In the genomic region with DNA sequence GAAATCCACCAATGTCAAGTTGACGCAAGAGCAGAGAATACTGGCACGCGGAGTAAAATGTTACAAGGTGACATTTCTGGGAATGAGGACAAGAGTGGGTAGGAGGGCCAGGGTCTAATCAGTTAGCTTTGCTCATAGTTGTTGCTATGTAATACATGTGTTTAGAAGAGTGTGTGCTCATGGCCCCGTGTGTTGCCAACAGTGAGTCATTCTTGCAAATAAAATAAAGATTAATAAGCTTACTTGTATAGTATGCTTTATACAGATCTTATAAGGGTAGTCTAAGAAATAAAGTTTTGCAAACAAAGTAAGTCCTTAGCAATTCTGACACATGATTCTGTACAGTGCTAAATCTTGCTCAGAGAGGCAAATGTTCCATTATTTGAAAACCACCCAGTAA, we compare ENCODE assay signal across 13 cellular contexts.
DNase-seq lines count a peak whose midpoint lies in the region; ATAC-seq, FAIRE-seq and TF ChIP-seq lines count a peak whose summit lies in the region.
"Had no signal": no experiment of that assay in that cellular context is flagged by ENCODE, and none has a peak within 500 bp of the region (broad histone marks: within the 10 kb centered on the region; RNA-seq: fewer than 3 reads in every experiment).

No MANE protein-coding gene starts in this region.

- no peak for TF ChIP-seq POLR2A in A549 (IDR thresholded peaks at IDR 0.05; ENCODE audit: low read length)

- H3K9me2 ChIP-seq in PC-3 (replicated peaks; ENCODE audit: low read length) (no peaks in the 10 kb centered on the region), Karpas-422 (replicated peaks; ENCODE audit: insufficient read depth, low read length) (no peaks in the 10 kb centered on the region)

- 72% methylated on average over 4 of the region's 4 CpGs for WGBS in A549 (ENCODE audit: missing lambda C conversion rate)

- TF ChIP-seq RAD21 in A549 (conservative IDR thresholded peaks at IDR 0.05 in 1 of 2, IDR thresholded peaks at IDR 0.05 in 1 of 2), result no peak

- intact Hi-C loops in PC-3 (cut with micrococcal nuclease), result loop anchor here (2.0 kb wide), 1 partner anchor 14 kb away; no protein-coding TSS in a partner anchor

- H3K9ac ChIP-seq in PC-3 (ENCODE audit: low read length) (no peak overlapping the region), Karpas-422 (ENCODE audit: low read length) (no peak overlapping the region)

- H3K27me3 ChIP-seq in PC-3 (ENCODE audit: low read length) (no peaks in the 10 kb centered on the region), osteoblast (ENCODE audit: insufficient read depth, low read length) (no peaks in the 10 kb centered on the region), Karpas-422 (ENCODE audit: low read length) (no peaks in the 10 kb centered on the region)

- DNase-seq in A549 (ENCODE audit: low read depth in 1 of 2, low spot score in 1 of 2), result peak; percentile 60 to 64
- DNase-seq in PC-3, result peak; percentile 80
- peak; percentile 93 for DNase-seq in fibroblast of mammary gland (ENCODE audit: low read depth)
- peak; percentile 92 for DNase-seq in osteoblast (ENCODE audit: insufficient read length, low spot score, missing footprints)
- no peak for DNase-seq in HTR-8/SVneo (ENCODE audit: insufficient read length, low spot score)
- DNase-seq in Karpas-422, result no peak
- DNase-seq: activated CD8-positive, alpha-beta T cell treated with anti-CD3 and anti-CD28 coated beads, Interleukin-2, amount 10 ng/mL, durations not matched to agents 7 days and 5 days; NCI-H1694; occipital lobe; SIG-M5 had no signal

- no peak for FAIRE-seq in A549 (lab: Jason Lieb, UNC)
- FAIRE-seq in HTR-8/SVneo (lab: Jason Lieb, UNC), result no peak

- H3K36me3 ChIP-seq in PC-3 (ENCODE audit: low read depth, low read length) (no peaks in the 10 kb centered on the region), osteoblast (ENCODE audit: insufficient read depth, low read length) (no peaks in the 10 kb centered on the region), Karpas-422 (ENCODE audit: insufficient read depth, low read length) (no peaks in the 10 kb centered on the region)

- TF ChIP-seq CTCF in A549 (IDR thresholded peaks at IDR 0.05) (no peak), PC-3 (conservative IDR thresholded peaks at IDR 0.05; ENCODE audit: low read depth, low read length) (no peak), fibroblast of mammary gland (conservative IDR thresholded peaks at IDR 0.05; ENCODE audit: control insufficient read depth, insufficient read depth, low read depth, low read length) (no peak), osteoblast (IDR thresholded peaks at IDR 0.05; ENCODE audit: extremely low read depth, low read depth, low read length) (no peak)

- peak overlapping the region in 1 of 2 experiments; percentile 15; a peak in 1 of 6 replicates for H3K27ac ChIP-seq in A549
- peak overlapping the region; percentile 67 for H3K27ac ChIP-seq in PC-3 (ENCODE audit: low read length)
- peak overlapping the region; percentile 77 for H3K27ac ChIP-seq in osteoblast (ENCODE audit: low read depth, low read length)
- no peak overlapping the region for H3K27ac ChIP-seq in Karpas-422 (ENCODE audit: low read length)

- H3F3A ChIP-seq in PC-3 (ENCODE audit: low read length, unreplicated experiment), result no peaks in the 10 kb centered on the region

- H3K4me2 ChIP-seq in A549 (peak overlapping the region; percentile 42), PC-3 (ENCODE audit: low read length) (peak overlapping the region; percentile 51), osteoblast (ENCODE audit: insufficient read depth, low read length) (no peak overlapping the region), Karpas-422 (ENCODE audit: low read depth, low read length, poor library complexity, severe bottlenecking) (no peak overlapping the region)
- H3K4me2 ChIP-seq: GM23338 had no signal

- peak; percentile 87 to 93 for ATAC-seq in A549
- peak; percentile 98 for ATAC-seq in PC-3
- no peak for ATAC-seq in GM21737 (IDR thresholded peaks at IDR 0.05; ENCODE audit: unreplicated experiment)
- ATAC-seq in GM21447 (IDR thresholded peaks at IDR 0.05; ENCODE audit: unreplicated experiment), result no peak
- ATAC-seq: activated CD8-positive, alpha-beta T cell treated with anti-CD3 and anti-CD28 coated beads, Interleukin-2, amount 10 ng/mL, durations not matched to agents 7 days and 5 days; GM23338 had no signal

- CTCF ChIA-PET in A549 (lab: Yijun Ruan, JAX) (interaction anchor here (1.1 to 1.5 kb wide), 3 partner anchors 39 to 100 kb away, joined by 4 to 7 read pairs (median 5); partner anchors contain the start of gene DNMBP), PC-3 (lab: Charles Lee) (interaction anchor here (0.6 kb wide), 1 partner anchor 101 kb away, joined by 3 read pairs; no protein-coding TSS in a partner anchor)

- H3K79me2 ChIP-seq in PC-3 (ENCODE audit: low read length) (peaks cover 44% of the 10 kb centered on the region), osteoblast (ENCODE audit: insufficient read depth, low read length) (peaks cover 92% of the 10 kb centered on the region), Karpas-422 (ENCODE audit: low read length) (peaks cover 77% of the 10 kb centered on the region)

- no peaks in the 10 kb centered on the region for H3K9me3 ChIP-seq in A549
- H3K9me3 ChIP-seq in PC-3 (ENCODE audit: low read length), result no peaks in the 10 kb centered on the region
- H3K9me3 ChIP-seq in osteoblast (ENCODE audit: low read depth, low read length), result no peaks in the 10 kb centered on the region
- no peaks in the 10 kb centered on the region for H3K9me3 ChIP-seq in Karpas-422 (ENCODE audit: low read length)

- POLR2A ChIA-PET in A549 (lab: Yijun Ruan, JAX) (interaction anchor here (1.0 to 1.1 kb wide), 2 partner anchors 21 to 61 kb away, joined by 3 to 5 read pairs; no protein-coding TSS in a partner anchor), PC-3 (lab: Charles Lee; ENCODE audit: unreplicated experiment) (interaction anchor here (0.6 kb wide), 1 partner anchor 247 kb away, joined by 3 read pairs; no protein-coding TSS in a partner anchor)

- H3K4me1 ChIP-seq in A549 (peaks cover 29% of the 10 kb centered on the region), PC-3 (ENCODE audit: insufficient read depth, low read length) (peaks cover 21% of the 10 kb centered on the region), osteoblast (ENCODE audit: insufficient read depth, low read length) (peaks cover 38% of the 10 kb centered on the region), Karpas-422 (ENCODE audit: low read length) (no peaks in the 10 kb centered on the region)

- BruUV-seq in PC-3 (replicated peaks; lab: Mats Ljungman, UMichigan), result no TSS peak

- no peak for TF ChIP-seq EP300 in A549 (IDR thresholded peaks at IDR 0.05)

- H4K20me1 ChIP-seq in PC-3 (ENCODE audit: low read length) (no peaks in the 10 kb centered on the region; the same call in 1 of the 2 replicates), osteoblast (ENCODE audit: insufficient read depth, low read length) (peaks cover 20% of the 10 kb centered on the region), Karpas-422 (ENCODE audit: insufficient read depth, low read depth, low read length) (no peaks in the 10 kb centered on the region)

- no peak overlapping the region for H2AFZ ChIP-seq in PC-3 (ENCODE audit: low read length)
- no peak overlapping the region for H2AFZ ChIP-seq in osteoblast (ENCODE audit: low read length)
- H2AFZ ChIP-seq in Karpas-422 (ENCODE audit: low read length), result no peak overlapping the region
- H2AFZ ChIP-seq: GM23338 had no signal

- H3K4me3 ChIP-seq in A549 (no peak overlapping the region), PC-3 (ENCODE audit: low read length) (no peak overlapping the region), fibroblast of mammary gland (ENCODE audit: control insufficient read depth, low read depth, low read length) (no peak overlapping the region), osteoblast (ENCODE audit: insufficient read depth, low read length) (no peak overlapping the region), Karpas-422 (ENCODE audit: low read length) (no peak overlapping the region)
- H3K4me3 ChIP-seq: GM23338 had no signal

TF ChIP-seq in A549, 52 proteins besides CTCF, POLR2A, EP300 and RAD21:
- no peak for TF ChIP-seq ESRRA (IDR thresholded peaks at IDR 0.05; ENCODE audit: borderline replicate concordance, low read length)
- TF ChIP-seq EHMT2 (IDR thresholded peaks at IDR 0.05; ENCODE audit: low read depth), result no peak
- TF ChIP-seq FOSL2 (IDR thresholded peaks at IDR 0.05), result peak; percentile 31; the same call in 1 of the 2 replicates
- TF ChIP-seq FOSL2 (CRISPR knock-in tag; IDR thresholded peaks at IDR 0.05), result peak; percentile 68

Comparison
In these comparisons a context has a peak if more than half of its experiments do, and no peak if none do; other contexts are left out.
1. ATAC-seq: peak in A549 (2 of 2) and PC-3 (single experiment); none in GM21737 (single experiment) and GM21447 (single experiment).
2. DNase-seq: peak in A549 (2 of 2), PC-3 (single experiment), fibroblast of mammary gland (single experiment) and osteoblast (single experiment); none in HTR-8/SVneo (single experiment) and Karpas-422 (single experiment).
3. H3K4me2 ChIP-seq: peak in A549 (single experiment) and PC-3 (single experiment); none in osteoblast (single experiment) and Karpas-422 (single experiment).